25 cellular contexts compared by ENCODE assay signal in the genomic region with DNA sequence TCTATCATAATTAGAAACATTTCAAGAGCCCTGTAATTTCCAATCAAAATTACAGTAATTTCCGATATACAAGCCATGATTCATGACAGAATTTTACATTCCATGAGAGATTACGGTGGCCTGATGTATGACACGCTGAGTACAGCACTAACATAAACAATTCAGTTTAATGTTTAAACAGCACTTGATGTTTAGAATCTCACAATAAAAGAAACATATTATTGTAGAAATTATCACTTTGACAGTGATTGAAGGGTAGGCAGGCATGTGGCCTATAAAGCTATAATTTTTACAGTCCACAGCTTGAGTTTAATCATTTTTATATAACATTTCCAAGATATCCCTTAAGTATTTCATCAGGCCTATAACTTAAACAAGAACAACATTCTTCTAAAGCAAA.
"Had no signal": no experiment of that assay in that cellular context is flagged by ENCODE, and none has a peak within 500 bp of the region (broad histone marks: within the 10 kb centered on the region; RNA-seq: fewer than 3 reads in every experiment).

No MANE protein-coding gene starts in this region.

- H3K9me3 Mint-ChIP-seq: endodermal cell; naive thymus-derived CD4-positive, alpha-beta T cell; nephron; neural progenitor cell; type B pancreatic cell had no signal

- H3K27me3 ChIP-seq: dorsolateral prefrontal cortex, foreskin keratinocyte, heart right ventricle, left lung, neural progenitor cell, right atrium auricular region, stomach, tibial artery had no signal

- DNase-seq: dorsolateral prefrontal cortex; effector CD8-positive, alpha-beta T cell; endodermal cell; foreskin keratinocyte; glutamatergic neuron; heart right ventricle; hippocampal formation; left cardiac atrium; left lung; mesendoderm; midbrain; naive thymus-derived CD4-positive, alpha-beta T cell; stimulated activated CD4-positive, alpha-beta T cell treated with anti-CD3 and anti-CD28 coated beads, Interleukin-2, amount 100 ng/mL, for 24 hours; stimulated activated naive CD4-positive, alpha-beta T cell; stomach; tibial artery had no signal

- H3K27me3 Mint-ChIP-seq: naive thymus-derived CD4-positive, alpha-beta T cell; progenitor cell of endocrine pancreas; type B pancreatic cell had no signal

- H3K4me3 Mint-ChIP-seq: endodermal cell, nephron, neural progenitor cell, type B pancreatic cell had no signal

- H3K27ac ChIP-seq: dorsolateral prefrontal cortex, epithelial cell of prostate, foreskin keratinocyte, heart right ventricle, left lung, neural progenitor cell, parathyroid adenoma, right atrium auricular region, stomach, tibial artery had no signal

- ATAC-seq: esophagus mucosa; foreskin keratinocyte; heart right ventricle; left cardiac atrium; left lung; naive thymus-derived CD4-positive, alpha-beta T cell; sciatic nerve had no signal

- H3K27ac Mint-ChIP-seq: endodermal cell, nephron, neural progenitor cell, progenitor cell of endocrine pancreas, type B pancreatic cell had no signal

- H3K4me3 ChIP-seq: dorsolateral prefrontal cortex, heart right ventricle, left lung, neural progenitor cell, right atrium auricular region, stomach, tibial artery had no signal

- H3K9me3 ChIP-seq: heart right ventricle, left lung, right atrium auricular region, stomach, tibial artery had no signal

- H3K4me1 Mint-ChIP-seq: nephron had no signal
